ENCODE assay signal across 1 cellular context in genomic region chr17:81444610-81445339, GRCh38.
TF ChIP-seq lines count a peak whose summit lies in the region.

No MANE protein-coding gene starts in this region.

TF ChIP-seq in WTC11, 78 proteins besides CTCF, POLR2A, EP300 and RAD21 (continued from another document):
- TF ChIP-seq PRDM15 (CRISPR knock-in tag; IDR thresholded peaks at IDR 0.05) (no peak), NFE2L1 (CRISPR knock-in tag; IDR thresholded peaks at IDR 0.05) (no peak), MXD4 (CRISPR knock-in tag; IDR thresholded peaks at IDR 0.05; ENCODE audit: borderline replicate concordance) (no peak), SP1 (CRISPR knock-in tag; conservative IDR thresholded peaks at IDR 0.05) (no peak), FOXP1 (CRISPR knock-in tag; IDR thresholded peaks at IDR 0.05; ENCODE audit: borderline replicate concordance) (no peak), ZNF317 (CRISPR knock-in tag; IDR thresholded peaks at IDR 0.05; ENCODE audit: borderline replicate concordance, low read depth) (no peak), STAT6 (CRISPR knock-in tag; conservative IDR thresholded peaks at IDR 0.05; ENCODE audit: low read depth) (no peak), FOXK1 (CRISPR knock-in tag; IDR thresholded peaks at IDR 0.05) (no peak)
